In the genomic region with DNA sequence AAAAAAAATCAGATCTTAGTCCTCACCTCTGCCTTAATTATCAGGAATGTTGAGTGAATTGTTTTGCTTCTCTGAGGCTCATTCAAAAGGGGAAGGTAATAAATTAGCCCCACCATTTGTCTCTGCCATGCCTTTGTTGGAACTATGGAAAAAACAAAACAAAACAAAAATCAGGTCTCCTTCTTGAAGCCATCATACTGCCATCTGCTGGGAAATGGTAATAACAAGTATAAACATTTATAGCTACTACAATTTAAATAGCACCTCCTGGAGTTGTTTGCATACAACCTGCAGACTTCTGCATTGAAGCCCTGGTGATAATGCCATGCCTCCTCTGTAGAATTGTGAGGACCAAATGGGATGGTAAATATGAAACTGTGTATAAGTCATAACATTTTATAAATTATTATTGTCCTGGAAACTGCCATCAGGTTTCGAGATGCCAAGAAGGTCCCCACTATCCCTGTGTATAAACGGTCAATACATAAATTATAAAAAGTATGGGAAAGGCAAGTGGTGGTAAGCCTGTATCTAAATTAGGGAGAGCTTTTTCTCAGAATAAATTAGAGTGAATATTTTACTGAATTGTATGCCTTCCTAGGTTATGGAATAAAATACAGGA, we compare ENCODE assay signal across 9 cellular contexts.
A peak's percentile ranks its signal among the peaks of the same experiment; 100 is the strongest.
DNase-seq lines count a peak whose midpoint lies in the region; FAIRE-seq and TF ChIP-seq lines count a peak whose summit lies in the region.
"Had no signal": no experiment of that assay in that cellular context is flagged by ENCODE, and none has a peak within 500 bp of the region (broad histone marks: within the 10 kb centered on the region; RNA-seq: fewer than 3 reads in every experiment).

No MANE protein-coding gene starts in this region.

- H3K4me3 Mint-ChIP-seq in T-helper 2 cell treated with Interferon-gamma antibody and Interleukin-4, amounts not matched to agents 5 μg/mL and 100 μg/mL, for 36 hours = no peak overlapping the region

- TF ChIP-seq CTCF in C4-2B (conservative IDR thresholded peaks at IDR 0.05) = peak; percentile 84
- TF ChIP-seq CTCF in astrocyte of the cerebellum (IDR thresholded peaks at IDR 0.05; ENCODE audit: low read depth, low read length, missing control alignments) = peak; percentile 57
- TF ChIP-seq CTCF in transverse colon (IDR thresholded peaks at IDR 0.05) = peak; percentile 44 to 65 (median 53)

- H3K9me3 ChIP-seq in HAP-1 (no peaks in the 10 kb centered on the region), transverse colon (no peaks in the 10 kb centered on the region)

- no peak for TF ChIP-seq POLR2A in transverse colon (IDR thresholded peaks at IDR 0.05)

- H3K36me3 ChIP-seq in HAP-1 (replicated peaks) = peaks cover 4% of the 10 kb centered on the region; the same call in 1 of the 2 replicates
- no peaks in the 10 kb centered on the region for H3K36me3 ChIP-seq in transverse colon

- WGBS in transverse colon (ENCODE audit: low coverage in 1 of 2), 2 donors = 70 to 73% methylated on average over 2 of the region's 2 CpGs

- DNase-seq in HAP-1 (ENCODE audit: low spot score in 2 of 2) (peak; percentile 25 to 86), NCI-H345 (lab: John Stamatoyannopoulos, UW) (peak; percentile 69), astrocyte of the cerebellum (ENCODE audit: low read depth) (peak; percentile 70), transverse colon (no peak)
- no peak for DNase-seq in activated naive CD4-positive, alpha-beta T cell treated with Interleukin-2 at 50 U/mL for 16 hours
- DNase-seq in T-helper 2 cell treated with Interferon-gamma antibody and Interleukin-4, amounts not matched to agents 5 μg/mL and 100 μg/mL, for 36 hours (ENCODE audit: low spot score) = no peak

- H3K4me1 ChIP-seq in HAP-1 = peaks cover 5% of the 10 kb centered on the region
- peaks cover 0 to 7% (median 0%) of the 10 kb centered on the region in 4 donors for H3K4me1 ChIP-seq in transverse colon

- H3K4me1 Mint-ChIP-seq in T-helper 2 cell treated with Interferon-gamma antibody and Interleukin-4, amounts not matched to agents 5 μg/mL and 100 μg/mL, for 36 hours (ENCODE audit: low read depth) = peaks cover 2% of the 10 kb centered on the region

- no peaks in the 10 kb centered on the region for H3K9me3 Mint-ChIP-seq in T-helper 2 cell treated with Interferon-gamma antibody and Interleukin-4, amounts not matched to agents 5 μg/mL and 100 μg/mL, for 36 hours

- no peak overlapping the region for H3K27ac ChIP-seq in C4-2B
- no peak overlapping the region for H3K27ac ChIP-seq in transverse colon
- H3K27ac ChIP-seq: HL-60 had no signal

- no peak overlapping the region for H3K27ac Mint-ChIP-seq in T-helper 2 cell treated with Interferon-gamma antibody and Interleukin-4, amounts not matched to agents 5 μg/mL and 100 μg/mL, for 36 hours

- in situ Hi-C loops in HAP-1 (cut with MboI; ENCODE audit: low sequenced_read_pairs) = loop anchor here (25.0 kb wide), 1 partner anchor 900 kb away; no protein-coding TSS in a partner anchor
- in situ Hi-C loops in astrocyte of the cerebellum (cut with HindIII; ENCODE audit: low sequenced_read_pairs) = no loop called here
- in situ Hi-C loops in transverse colon (cut with MboI; ENCODE audit: low pct_ligation_motif_present in 1 of 4, low pct_unique_long_range_greater_than_20kb in 1 of 4, low sequenced_read_pairs in 3 of 4) = loop anchor here in 3 of 4 donors (25.0 kb wide), 3 partner anchors 250 to 925 kb away; partner anchors contain the start of gene ETFBKMT (in 1 of the 3)

- H3K4me3 ChIP-seq in HAP-1 (no peak overlapping the region), astrocyte of the cerebellum (ENCODE audit: low read depth, low read length) (no peak overlapping the region), transverse colon (no peak overlapping the region)

- no peaks in the 10 kb centered on the region for H3K36me3 Mint-ChIP-seq in T-helper 2 cell treated with Interferon-gamma antibody and Interleukin-4, amounts not matched to agents 5 μg/mL and 100 μg/mL, for 36 hours (ENCODE audit: low read depth)

- TF ChIP-seq EP300 in transverse colon (IDR thresholded peaks at IDR 0.05; ENCODE audit: low read depth) = no peak

- intact Hi-C loops in transverse colon (cut with DNase I; ENCODE audit: low total_unique reads) = loop anchor here (5.0 kb wide), 1 partner anchor 245 kb away; no protein-coding TSS in a partner anchor

- FAIRE-seq in islet of Langerhans (lab: Jason Lieb, UNC) = peak; percentile 91

- H3K27me3 ChIP-seq in HAP-1 (ENCODE audit: low read depth) = no peaks in the 10 kb centered on the region
- H3K27me3 ChIP-seq in transverse colon = no peaks in the 10 kb centered on the region

- no peaks in the 10 kb centered on the region for H3K27me3 Mint-ChIP-seq in T-helper 2 cell treated with Interferon-gamma antibody and Interleukin-4, amounts not matched to agents 5 μg/mL and 100 μg/mL, for 36 hours (ENCODE audit: low read depth)

Comparison
In these comparisons a context has a peak if more than half of its experiments do, and no peak if none do; other contexts are left out.
1. DNase-seq: peak in HAP-1 (2 of 2), NCI-H345 (single experiment) and astrocyte of the cerebellum (single experiment); none in transverse colon (single experiment), activated naive CD4-positive, alpha-beta T cell treated with Interleukin-2 at 50 U/mL for 16 hours (single experiment) and T-helper 2 cell treated with Interferon-gamma antibody and Interleukin-4, amounts not matched to agents 5 μg/mL and 100 μg/mL, for 36 hours (single experiment).
2. Peak in every context shown above with its lines, with median percentiles within 50 percentile points of each other: CTCF ChIP-seq.